Comparison of ENCODE assay signal across 29 cellular contexts in the genomic region with DNA sequence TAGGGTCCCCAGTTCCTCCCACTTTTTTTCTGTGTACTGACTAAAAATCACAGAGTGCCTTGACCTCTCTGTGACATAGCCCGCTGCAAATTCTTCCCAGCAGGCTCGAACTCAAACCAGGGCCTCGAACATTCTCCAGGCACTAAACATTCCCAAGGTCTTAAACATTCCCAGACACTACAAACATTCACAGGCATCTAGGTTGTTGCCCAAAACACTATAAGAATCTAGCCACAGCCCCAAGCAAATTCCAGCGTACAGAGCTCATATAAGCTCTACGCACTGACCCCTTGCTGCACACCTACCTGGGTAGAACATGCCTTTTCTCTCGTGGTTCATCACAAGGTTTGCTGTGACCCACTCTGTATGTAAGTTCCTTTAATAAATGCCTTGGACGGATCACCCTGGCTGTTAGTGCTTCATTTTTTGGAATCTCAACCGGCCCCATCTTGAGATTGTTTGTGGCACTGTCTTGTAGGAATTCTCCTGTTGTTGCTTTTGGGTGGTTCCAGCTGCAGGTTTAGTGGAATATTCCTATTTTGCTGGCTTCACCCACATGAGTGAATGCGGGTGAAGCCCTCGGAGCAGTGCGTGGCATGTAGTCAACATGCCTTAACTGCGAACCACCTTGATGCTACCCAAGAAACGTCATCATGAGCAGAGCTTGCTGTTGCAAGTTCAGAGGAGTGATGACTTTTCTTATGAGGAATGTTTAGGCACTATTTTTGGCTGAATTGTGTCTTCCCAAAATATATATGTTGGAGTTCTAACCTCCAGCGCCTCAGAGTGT.
"Had no signal": no experiment of that assay in that cellular context is flagged by ENCODE, and none has a peak within 500 bp of the region (broad histone marks: within the 10 kb centered on the region; RNA-seq: fewer than 3 reads in every experiment).

No MANE protein-coding gene starts in this region.

- H3K4me3 ChIP-seq: ascending aorta, body of pancreas, esophagus squamous epithelium, gastroesophageal sphincter, heart right ventricle had no signal

- H3K9me3 ChIP-seq: ascending aorta, body of pancreas, esophagus squamous epithelium, gastroesophageal sphincter, heart right ventricle had no signal

- FAIRE-seq: colon, endometrium, endothelial cell of umbilical vein had no signal

- H3K4me1 ChIP-seq: ascending aorta, body of pancreas, gastroesophageal sphincter, heart right ventricle had no signal

- H3K27me3 ChIP-seq: ascending aorta, body of pancreas, esophagus squamous epithelium, heart right ventricle had no signal

- ATAC-seq: activated CD4-positive, CD25-positive, alpha-beta regulatory T cell treated with anti-CD3 and anti-CD28 coated beads, Interleukin-2, amount 50 U/mL, for 24 hours; activated naive CD4-positive, alpha-beta T cell treated with anti-CD3 and anti-CD28 coated beads, Interleukin-2, amount 50 U/mL, for 72 hours; activated T-cell treated with anti-CD3 and anti-CD28 coated beads, Interleukin-2, amount 50 U/mL, for 72 hours; body of pancreas; gastroesophageal sphincter; heart right ventricle; T-cell had no signal

- H3K36me3 ChIP-seq: ascending aorta, esophagus squamous epithelium, gastroesophageal sphincter, heart right ventricle, WERI-Rb-1 had no signal

- H3K27ac ChIP-seq: ascending aorta, body of pancreas, epithelial cell of prostate, esophagus squamous epithelium, gastroesophageal sphincter, heart right ventricle, WERI-Rb-1 had no signal

- DNase-seq: activated B cell treated with CpG ODN at 0.5 μM for 24 hours; activated CD4-positive, alpha-beta memory T cell treated with anti-CD3 and anti-CD28 coated beads, Interleukin-2, amount 10 ng/mL, durations not matched to agents 7 days and 5 days; activated CD4-positive, alpha-beta T cell treated with anti-CD3 and anti-CD28 coated beads for 48 hours; activated CD8-positive, alpha-beta memory T cell treated with anti-CD3 and anti-CD28 coated beads, Interleukin-2, amount 50 U/mL, for 48 hours; activated gamma-delta T cell; activated naive CD4-positive, alpha-beta T cell; activated naive CD4-positive, alpha-beta T cell treated with anti-CD3 and anti-CD28 coated beads, Interleukin-2, amount 10 ng/mL, durations not matched to agents 7 days and 5 days; activated naive CD8-positive, alpha-beta T cell treated with anti-CD3 and anti-CD28 coated beads, Interleukin-2, amount 10 ng/mL, durations not matched to agents 7 days and 5 days; activated T-cell treated with anti-CD3 and anti-CD28 coated beads for 4 hours; activated T-cell treated with anti-CD3 and anti-CD28 coated beads, Interleukin-2, amount 50 U/mL, for 24 hours; activated T-cell treated with anti-CD3 and anti-CD28 coated beads, Interleukin-2, amount 50 U/mL, for 72 hours; body of pancreas; caudate nucleus; cortex of kidney; effector CD8-positive, alpha-beta T cell; esophagus squamous epithelium; foreskin melanocyte; heart right ventricle; T-cell; T-helper 9 cell; WERI-Rb-1 had no signal
